In genomic region chr9:35697486-35697885, GRCh38 we compare ENCODE assay signal across 11 cellular contexts. TPM values are rescaled to one million over a fixed set of nuclear protein-coding genes. Genes with fewer than 3 reads are reported as not detected.
DNase-seq lines count a peak whose midpoint lies in the region; ATAC-seq and TF ChIP-seq lines count a peak whose summit lies in the region.
"Had no signal": no experiment of that assay in that cellular context is flagged by ENCODE, and none has a peak within 500 bp of the region (broad histone marks: within the 10 kb centered on the region; RNA-seq: fewer than 3 reads in every experiment).

No MANE protein-coding gene starts in this region.

- no peak overlapping the region for H3K4me3 ChIP-seq in upper lobe of left lung
- no peak overlapping the region for H3K4me3 ChIP-seq in Karpas-422 (ENCODE audit: low read length)
- H3K4me3 ChIP-seq: testis had no signal

- no peaks in the 10 kb centered on the region for H3K9me2 ChIP-seq in Karpas-422 (replicated peaks; ENCODE audit: insufficient read depth, low read length)

- peak overlapping the region; percentile 19 for H3K27ac Mint-ChIP-seq in activated naive CD8-positive, alpha-beta T cell
- H3K27ac Mint-ChIP-seq in activated naive CD8-positive, alpha-beta T cell treated with anti-CD3 and anti-CD28 coated beads for 36 hours, result no peak overlapping the region
- H3K27ac Mint-ChIP-seq: dendritic cell treated with granulocyte-macrophage colony-stimulating factor and Interleukin-4, amounts not matched to agents 40 ng/mL and 50 ng/mL, for 4 days had no signal

- H3K9me3 Mint-ChIP-seq in activated naive CD8-positive, alpha-beta T cell (ENCODE audit: low read depth), result no peaks in the 10 kb centered on the region
- no peaks in the 10 kb centered on the region for H3K9me3 Mint-ChIP-seq in activated naive CD8-positive, alpha-beta T cell treated with anti-CD3 and anti-CD28 coated beads for 36 hours
- H3K9me3 Mint-ChIP-seq: dendritic cell treated with granulocyte-macrophage colony-stimulating factor and Interleukin-4, amounts not matched to agents 40 ng/mL and 50 ng/mL, for 4 days; IgD-negative memory B cell had no signal

- DNase-seq in activated naive CD8-positive, alpha-beta T cell treated with anti-CD3 and anti-CD28 coated beads for 36 hours, result no peak
- DNase-seq in upper lobe of left lung, result peak in 1 of 2 donors; percentile 60
- no peak for DNase-seq in Karpas-422
- DNase-seq: activated gamma-delta T cell, DMS53, hippocampal formation, testis had no signal

- H3K36me3 ChIP-seq in upper lobe of left lung, result peaks cover 47 to 70% (median 64%) of the 10 kb centered on the region in 4 donors
- peaks cover 35% of the 10 kb centered on the region for H3K36me3 ChIP-seq in Karpas-422 (ENCODE audit: insufficient read depth, low read length)

- peaks cover 8 to 33% (median 20%) of the 10 kb centered on the region in 4 donors for H3K4me1 ChIP-seq in upper lobe of left lung
- no peaks in the 10 kb centered on the region for H3K4me1 ChIP-seq in Karpas-422 (ENCODE audit: low read length)

- H3K79me2 ChIP-seq in Karpas-422 (ENCODE audit: low read length), result no peaks in the 10 kb centered on the region

- H3K27me3 ChIP-seq in upper lobe of left lung (no peaks in the 10 kb centered on the region), Karpas-422 (ENCODE audit: low read length) (no peaks in the 10 kb centered on the region)
- H3K27me3 ChIP-seq: testis had no signal

- H3K4me3 Mint-ChIP-seq in activated naive CD8-positive, alpha-beta T cell, result no peak overlapping the region
- H3K4me3 Mint-ChIP-seq in activated naive CD8-positive, alpha-beta T cell treated with anti-CD3 and anti-CD28 coated beads for 36 hours, result no peak overlapping the region
- H3K4me3 Mint-ChIP-seq: dendritic cell treated with granulocyte-macrophage colony-stimulating factor and Interleukin-4, amounts not matched to agents 40 ng/mL and 50 ng/mL, for 4 days; IgD-negative memory B cell had no signal

- 79 to 85% methylated on average over 14 of the region's 14 CpGs for whole genome bisulfite sequencing in upper lobe of left lung, 2 donors

- no peaks in the 10 kb centered on the region for H4K20me1 ChIP-seq in Karpas-422 (ENCODE audit: insufficient read depth, low read depth, low read length)

- peaks cover 6% of the 10 kb centered on the region for H3K4me1 Mint-ChIP-seq in activated naive CD8-positive, alpha-beta T cell (ENCODE audit: low read depth)
- peaks cover 5% of the 10 kb centered on the region for H3K4me1 Mint-ChIP-seq in activated naive CD8-positive, alpha-beta T cell treated with anti-CD3 and anti-CD28 coated beads for 36 hours

- H3K9me3 ChIP-seq in upper lobe of left lung (no peaks in the 10 kb centered on the region), Karpas-422 (ENCODE audit: low read length) (no peaks in the 10 kb centered on the region)
- H3K9me3 ChIP-seq: testis had no signal

- H3K36me3 Mint-ChIP-seq in activated naive CD8-positive, alpha-beta T cell, result no peaks in the 10 kb centered on the region
- peaks cover 10% of the 10 kb centered on the region for H3K36me3 Mint-ChIP-seq in activated naive CD8-positive, alpha-beta T cell treated with anti-CD3 and anti-CD28 coated beads for 36 hours
- H3K36me3 Mint-ChIP-seq: IgD-negative memory B cell had no signal

- no peak for TF ChIP-seq EP300 in upper lobe of left lung (IDR thresholded peaks at IDR 0.05)

- no peak for TF ChIP-seq CTCF in upper lobe of left lung (IDR thresholded peaks at IDR 0.05)

- peak overlapping the region; percentile 66 to 83 (median 79) for H3K27ac ChIP-seq in upper lobe of left lung
- no peak overlapping the region for H3K27ac ChIP-seq in Karpas-422 (ENCODE audit: low read length)

- peak; percentile 19 to 27 for ATAC-seq in upper lobe of left lung (ENCODE audit: low FRiP score in 2 of 2)
- ATAC-seq: activated CD4-positive, CD25-positive, alpha-beta regulatory T cell treated with anti-CD3 and anti-CD28 coated beads, Interleukin-2, amount 50 U/mL, for 24 hours had no signal

- no peak overlapping the region for H2AFZ ChIP-seq in Karpas-422 (ENCODE audit: low read length)

- H3K4me2 ChIP-seq in Karpas-422 (ENCODE audit: low read depth, low read length, poor library complexity, severe bottlenecking), result no peak overlapping the region

- no peak overlapping the region for H3K9ac ChIP-seq in Karpas-422 (ENCODE audit: low read length)

- H3K27me3 Mint-ChIP-seq in activated naive CD8-positive, alpha-beta T cell, result no peaks in the 10 kb centered on the region
- no peaks in the 10 kb centered on the region for H3K27me3 Mint-ChIP-seq in activated naive CD8-positive, alpha-beta T cell treated with anti-CD3 and anti-CD28 coated beads for 36 hours
- H3K27me3 Mint-ChIP-seq: dendritic cell treated with granulocyte-macrophage colony-stimulating factor and Interleukin-4, amounts not matched to agents 40 ng/mL and 50 ng/mL, for 4 days; IgD-negative memory B cell had no signal

- no peak for TF ChIP-seq POLR2A in upper lobe of left lung (IDR thresholded peaks at IDR 0.05)

RNA-seq across cellular contexts. Expression of gene TPM2, which starts 7.8 kb away (rescaled TPM):
- 1 to 10 TPM; 3.3 to 4.6 TPM for total RNA-seq in activated naive CD8-positive, alpha-beta T cell treated with anti-CD3 and anti-CD28 coated beads for 36 hours
- total RNA-seq in upper lobe of left lung, result 100 to 1,000 TPM in 5 of 6 donors, 10 to 100 TPM in 1; 89.3 to 265 (median 214) TPM
- total RNA-seq in Karpas-422 (2014; rRNA removed; shearing (Covaris generic); ENCODE audit: low replicate concordance), result 0.19 TPM in 1 of 2 replicates, not detected in the other

RNA-seq across cellular contexts. Expression of gene CA9, which starts 23.8 kb away (rescaled TPM):
- 1 to 10 TPM; 1.5 to 2.7 TPM for total RNA-seq in activated naive CD8-positive, alpha-beta T cell treated with anti-CD3 and anti-CD28 coated beads for 36 hours
- under 1 TPM in 2 of 6 donors, not detected in 4; 0.14 to 0.24 TPM for total RNA-seq in upper lobe of left lung
- 26.8 and 35.2 TPM in 2 replicates for total RNA-seq in Karpas-422 (2014; rRNA removed; shearing (Covaris generic); ENCODE audit: low replicate concordance)

RNA-seq across cellular contexts. Expression of gene ARHGEF39, which starts 32.5 kb away (rescaled TPM):
- total RNA-seq in activated naive CD8-positive, alpha-beta T cell treated with anti-CD3 and anti-CD28 coated beads for 36 hours, result 10 to 100 TPM; 17.2 to 18.7 TPM
- 1 to 10 TPM in 2 of 6 donors, under 1 TPM in 3, not detected in 1; 0.30 to 1.1 (median 0.37) TPM for total RNA-seq in upper lobe of left lung
- total RNA-seq in Karpas-422 (2014; rRNA removed; shearing (Covaris generic); ENCODE audit: low replicate concordance), result 15.3 and 16.0 TPM in 2 replicates

RNA-seq across cellular contexts. Expression of gene TLN1, which starts 34.5 kb away (rescaled TPM):
- total RNA-seq in activated naive CD8-positive, alpha-beta T cell treated with anti-CD3 and anti-CD28 coated beads for 36 hours, result 100 to 1,000 TPM; 158 to 169 TPM
- total RNA-seq in upper lobe of left lung, result 100 to 1,000 TPM; 237 to 557 (median 325) TPM
- 54.2 and 94.0 TPM in 2 replicates for total RNA-seq in Karpas-422 (2014; rRNA removed; shearing (Covaris generic); ENCODE audit: low replicate concordance)

RNA-seq across cellular contexts. Expression of gene CREB3, which starts 35.0 kb away (rescaled TPM):
- 10 to 100 TPM; 23.7 to 24.5 TPM for total RNA-seq in activated naive CD8-positive, alpha-beta T cell treated with anti-CD3 and anti-CD28 coated beads for 36 hours
- 10 to 100 TPM; 27.2 to 61.3 (median 33.5) TPM for total RNA-seq in upper lobe of left lung
- 10.8 and 17.1 TPM in 2 replicates for total RNA-seq in Karpas-422 (2014; rRNA removed; shearing (Covaris generic); ENCODE audit: low replicate concordance)

Comparison
In these comparisons a context has a peak if more than half of its experiments do, and no peak if none do; other contexts are left out.
1. RNA of gene TPM2, which starts 7.8 kb away (total RNA-seq): 89.3 to 265 TPM in upper lobe of left lung; 3.3 to 4.6 TPM in activated naive CD8-positive, alpha-beta T cell treated with anti-CD3 and anti-CD28 coated beads for 36 hours and 0.19 TPM in Karpas-422; every median in the first group is over 10 times any median in the second.